10 cellular contexts compared by ENCODE assay signal in genomic region chr17:42323268-42323773, GRCh38. TPM values are rescaled to one million over a fixed set of nuclear protein-coding genes. Genes with fewer than 3 reads are reported as not detected.
DNase-seq lines count a peak whose midpoint lies in the region; ATAC-seq and TF ChIP-seq lines count a peak whose summit lies in the region.
"Had no signal": no experiment of that assay in that cellular context is flagged by ENCODE, and none has a peak within 500 bp of the region (broad histone marks: within the 10 kb centered on the region; RNA-seq: fewer than 3 reads in every experiment).

No MANE protein-coding gene starts in this region.

- H3K4me3 Mint-ChIP-seq in T-helper 1 cell treated with Interleukin-12 subunit alpha and Interleukin-12 subunit beta and Interleukin-4 antibody, amounts not matched to agents 30 μg/mL and 1 μg/mL, for 36 hours = peak overlapping the region; percentile 14
- H3K4me3 Mint-ChIP-seq in activated naive CD8-positive, alpha-beta T cell treated with anti-CD3 and anti-CD28 coated beads, Interleukin-2, amount 10 ng/mL, durations not matched to agents 7 days and 5 days = no peak overlapping the region
- no peak overlapping the region for H3K4me3 Mint-ChIP-seq in osteocyte (ENCODE audit: unreplicated experiment)
- H3K4me3 Mint-ChIP-seq: effector memory CD8-positive, alpha-beta T cell had no signal

- ATAC-seq in HG02970 (IDR thresholded peaks at IDR 0.05; ENCODE audit: low FRiP score, unreplicated experiment) (peak; percentile 10), HG02798 (IDR thresholded peaks at IDR 0.05; ENCODE audit: poor library complexity, unreplicated experiment) (no peak)
- ATAC-seq in activated naive CD8-positive, alpha-beta T cell treated with anti-CD3 and anti-CD28 coated beads, Interleukin-2, amount 10 ng/mL, durations not matched to agents 7 days and 5 days (ENCODE audit: low read depth) = no peak
- ATAC-seq: PC-3 had no signal

- H3K9me3 Mint-ChIP-seq in T-helper 1 cell treated with Interleukin-12 subunit alpha and Interleukin-12 subunit beta and Interleukin-4 antibody, amounts not matched to agents 30 μg/mL and 1 μg/mL, for 36 hours = no peaks in the 10 kb centered on the region
- no peaks in the 10 kb centered on the region for H3K9me3 Mint-ChIP-seq in activated naive CD8-positive, alpha-beta T cell treated with anti-CD3 and anti-CD28 coated beads, Interleukin-2, amount 10 ng/mL, durations not matched to agents 7 days and 5 days
- H3K9me3 Mint-ChIP-seq in osteocyte (ENCODE audit: unreplicated experiment) = no peaks in the 10 kb centered on the region
- H3K9me3 Mint-ChIP-seq: effector memory CD8-positive, alpha-beta T cell had no signal

- H3K27ac Mint-ChIP-seq in T-helper 1 cell treated with Interleukin-12 subunit alpha and Interleukin-12 subunit beta and Interleukin-4 antibody, amounts not matched to agents 30 μg/mL and 1 μg/mL, for 36 hours = peak overlapping the region; percentile 71
- peak overlapping the region; percentile 81 for H3K27ac Mint-ChIP-seq in activated naive CD8-positive, alpha-beta T cell treated with anti-CD3 and anti-CD28 coated beads, Interleukin-2, amount 10 ng/mL, durations not matched to agents 7 days and 5 days
- H3K27ac Mint-ChIP-seq in osteocyte (ENCODE audit: unreplicated experiment) = peak overlapping the region; percentile 74
- H3K27ac Mint-ChIP-seq: effector memory CD8-positive, alpha-beta T cell had no signal

- H3K4me1 Mint-ChIP-seq in T-helper 1 cell treated with Interleukin-12 subunit alpha and Interleukin-12 subunit beta and Interleukin-4 antibody, amounts not matched to agents 30 μg/mL and 1 μg/mL, for 36 hours (ENCODE audit: low read depth) = peaks cover 49% of the 10 kb centered on the region
- H3K4me1 Mint-ChIP-seq in activated naive CD8-positive, alpha-beta T cell treated with anti-CD3 and anti-CD28 coated beads, Interleukin-2, amount 10 ng/mL, durations not matched to agents 7 days and 5 days = peaks cover 36% of the 10 kb centered on the region
- H3K4me1 Mint-ChIP-seq in osteocyte (ENCODE audit: unreplicated experiment) = peaks cover 21% of the 10 kb centered on the region

- peaks cover 54% of the 10 kb centered on the region for H3K36me3 Mint-ChIP-seq in T-helper 1 cell treated with Interleukin-12 subunit alpha and Interleukin-12 subunit beta and Interleukin-4 antibody, amounts not matched to agents 30 μg/mL and 1 μg/mL, for 36 hours (ENCODE audit: low read depth)
- H3K36me3 Mint-ChIP-seq in activated naive CD8-positive, alpha-beta T cell treated with anti-CD3 and anti-CD28 coated beads, Interleukin-2, amount 10 ng/mL, durations not matched to agents 7 days and 5 days = peaks cover 31% of the 10 kb centered on the region
- peaks cover 53% of the 10 kb centered on the region for H3K36me3 Mint-ChIP-seq in osteocyte (ENCODE audit: unreplicated experiment)

- no peaks in the 10 kb centered on the region for H3K27me3 Mint-ChIP-seq in T-helper 1 cell treated with Interleukin-12 subunit alpha and Interleukin-12 subunit beta and Interleukin-4 antibody, amounts not matched to agents 30 μg/mL and 1 μg/mL, for 36 hours (ENCODE audit: low read depth)
- no peaks in the 10 kb centered on the region for H3K27me3 Mint-ChIP-seq in activated naive CD8-positive, alpha-beta T cell treated with anti-CD3 and anti-CD28 coated beads, Interleukin-2, amount 10 ng/mL, durations not matched to agents 7 days and 5 days
- no peaks in the 10 kb centered on the region for H3K27me3 Mint-ChIP-seq in osteocyte (ENCODE audit: unreplicated experiment)
- H3K27me3 Mint-ChIP-seq: effector memory CD8-positive, alpha-beta T cell had no signal

- DNase-seq in T-helper 1 cell = no peak
- no peak for DNase-seq in activated naive CD8-positive, alpha-beta T cell treated with anti-CD3 and anti-CD28 coated beads, Interleukin-2, amount 10 ng/mL, durations not matched to agents 7 days and 5 days
- DNase-seq in osteocyte (ENCODE audit: extremely low spot score, unreplicated experiment) = no peak
- no peak for DNase-seq in activated CD8-positive, alpha-beta memory T cell treated with anti-CD3 and anti-CD28 coated beads, Interleukin-2, amount 50 U/mL, for 4 hours
- DNase-seq in GDM1 (lab: John Stamatoyannopoulos, UW) = no peak
- DNase-seq: PC-3 had no signal

- TF ChIP-seq CTCF in osteocyte (IDR thresholded peaks at IDR 0.05) = no peak

- POLR2A ChIA-PET in activated naive CD8-positive, alpha-beta T cell treated with anti-CD3 and anti-CD28 coated beads, Interleukin-2, amount 10 ng/mL, durations not matched to agents 7 days and 5 days (lab: Charles Lee) = interaction anchor here (0.7 to 1.2 kb wide), 3 partner anchors 80 to 213 kb away, joined by 3 to 4 read pairs (median 4); no protein-coding TSS in a partner anchor

RNA-seq across cellular contexts. Expression of gene STAT5A, which starts 35.0 kb away (rescaled TPM):
- total RNA-seq in activated naive CD8-positive, alpha-beta T cell treated with anti-CD3 and anti-CD28 coated beads, Interleukin-2, amount 10 ng/mL, durations not matched to agents 7 days and 5 days = 100 to 1,000 TPM; 125 to 131 TPM
- total RNA-seq in osteocyte = 45.5 and 47.7 TPM in 2 replicates
- total RNA-seq: PC-3 had no signal

RNA-seq across cellular contexts. Expression of gene STAT5B, which starts 47.1 kb away (rescaled TPM):
- 100 to 1,000 TPM; 131 to 134 TPM for total RNA-seq in activated naive CD8-positive, alpha-beta T cell treated with anti-CD3 and anti-CD28 coated beads, Interleukin-2, amount 10 ng/mL, durations not matched to agents 7 days and 5 days
- 41.3 and 49.7 TPM in 2 replicates for total RNA-seq in osteocyte
- total RNA-seq: PC-3 had no signal
